ENCODE assay signal across 20 cellular contexts in genomic region chr2:216074794-216075193, GRCh38.
"Had no signal": no experiment of that assay in that cellular context is flagged by ENCODE, and none has a peak within 500 bp of the region (broad histone marks: within the 10 kb centered on the region; RNA-seq: fewer than 3 reads in every experiment).

No MANE protein-coding gene starts in this region.

- H3K9me3 Mint-ChIP-seq: activated CD4-positive, alpha-beta T cell treated with anti-CD3 and anti-CD28 coated beads, Interleukin-2, amount 10 ng/mL, durations not matched to agents 7 days and 5 days; activated T-cell treated with anti-CD3 and anti-CD28 coated beads, Interleukin-2, amount 50 U/mL, for 24 hours; activated T-helper 2 cell treated with anti-CD3 and anti-CD28 coated beads, Interferon-gamma antibody, Interleukin-2, Interleukin-4, amounts not matched to agents 10 μg/mL and 5 μg/mL and 100 μg/mL, durations not matched to agents 14 hours and 24 hours and 36 hours; brain; naive B cell; stimulated activated memory B cell treated with anti-CD40 and anti-IgM and Interleukin-4, amounts not matched to agents 10 μg/mL and 1 μg/mL and 100 μg/mL, for 72 hours had no signal

- H3K9me3 ChIP-seq: gastroesophageal sphincter, left ventricle myocardium inferior, pancreas, sigmoid colon, thyroid gland had no signal

- H3K27me3 ChIP-seq: dorsolateral prefrontal cortex, gastroesophageal sphincter, heart left ventricle, pancreas, sigmoid colon, thyroid gland had no signal

- H3K4me3 Mint-ChIP-seq: activated CD4-positive, alpha-beta T cell treated with anti-CD3 and anti-CD28 coated beads, Interleukin-2, amount 10 ng/mL, durations not matched to agents 7 days and 5 days; activated CD8-positive, alpha-beta T cell treated with anti-CD3 and anti-CD28 coated beads, Interleukin-2, amount 10 ng/mL, durations not matched to agents 7 days and 5 days; activated T-cell treated with anti-CD3 and anti-CD28 coated beads, Interleukin-2, amount 50 U/mL, for 24 hours; naive B cell; stimulated activated memory B cell treated with anti-CD40 and anti-IgM and Interleukin-4, amounts not matched to agents 10 μg/mL and 1 μg/mL and 100 μg/mL, for 72 hours had no signal

- H3K27ac Mint-ChIP-seq: activated CD4-positive, alpha-beta T cell treated with anti-CD3 and anti-CD28 coated beads, Interleukin-2, amount 10 ng/mL, durations not matched to agents 7 days and 5 days; activated CD8-positive, alpha-beta T cell treated with anti-CD3 and anti-CD28 coated beads, Interleukin-2, amount 10 ng/mL, durations not matched to agents 7 days and 5 days had no signal

- H3K36me3 ChIP-seq: pancreas, thyroid gland had no signal

- H3K4me3 ChIP-seq: dorsolateral prefrontal cortex, gastroesophageal sphincter, heart left ventricle, left ventricle myocardium inferior, pancreas, sigmoid colon, thyroid gland had no signal

- ATAC-seq: activated CD8-positive, alpha-beta T cell treated with anti-CD3 and anti-CD28 coated beads, Interleukin-2, amount 10 ng/mL, durations not matched to agents 7 days and 5 days; gastroesophageal sphincter; heart left ventricle; stimulated activated memory B cell treated with anti-CD40 and anti-IgM and Interleukin-4, amounts not matched to agents 10 μg/mL and 1 μg/mL and 100 μg/mL, for 72 hours had no signal

- H3K27me3 Mint-ChIP-seq: activated CD4-positive, alpha-beta T cell treated with anti-CD3 and anti-CD28 coated beads, Interleukin-2, amount 10 ng/mL, durations not matched to agents 7 days and 5 days; activated T-cell treated with anti-CD3 and anti-CD28 coated beads, Interleukin-2, amount 50 U/mL, for 24 hours; brain; naive B cell; stimulated activated memory B cell treated with anti-CD40 and anti-IgM and Interleukin-4, amounts not matched to agents 10 μg/mL and 1 μg/mL and 100 μg/mL, for 72 hours had no signal

- H3K4me1 ChIP-seq: gastroesophageal sphincter, heart left ventricle, left ventricle myocardium inferior, sigmoid colon, thyroid gland had no signal

- DNase-seq: activated CD4-positive, alpha-beta T cell treated with anti-CD3 and anti-CD28 coated beads, Interleukin-2, amount 10 ng/mL, durations not matched to agents 7 days and 5 days; activated CD8-positive, alpha-beta T cell treated with anti-CD3 and anti-CD28 coated beads, Interleukin-2, amount 10 ng/mL, durations not matched to agents 7 days and 5 days; activated naive CD4-positive, alpha-beta T cell treated with Interleukin-2 at 50 U/mL for 16 hours; activated T-cell treated with anti-CD3 and anti-CD28 coated beads, Interleukin-2, amount 50 U/mL, for 24 hours; central memory CD4-positive, alpha-beta T cell; dorsolateral prefrontal cortex; heart left ventricle; left ventricle myocardium inferior; mammary epithelial cell; naive B cell; pancreas; sigmoid colon; stimulated activated CD4-positive, alpha-beta T cell treated with anti-CD3 and anti-CD28 coated beads, Interleukin-4, amount 100 ng/mL, for 4 hours; T-helper 9 cell; thyroid gland had no signal

- H3K27ac ChIP-seq: dorsolateral prefrontal cortex, epithelial cell of prostate, gastroesophageal sphincter, heart left ventricle, left ventricle myocardium inferior, sigmoid colon, thyroid gland had no signal
